In the genomic region with DNA sequence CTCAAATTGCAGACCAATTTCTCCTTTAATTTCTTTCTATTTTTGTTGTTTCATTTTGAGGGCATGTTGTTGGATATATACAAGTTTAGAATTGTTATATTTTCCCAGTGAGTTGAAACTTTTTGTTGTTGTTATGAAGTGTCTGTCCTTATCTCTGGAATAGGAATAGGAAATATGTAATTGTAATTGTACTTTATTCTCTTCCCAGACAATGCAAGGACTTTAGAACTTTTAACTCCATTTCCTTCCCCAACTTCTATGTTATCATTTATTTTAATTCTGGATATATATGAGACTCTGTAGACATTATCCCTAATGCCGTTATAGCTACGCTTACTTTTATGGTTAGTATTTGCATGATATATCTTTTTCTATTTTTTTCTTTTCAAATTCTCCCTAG, we compare ENCODE assay signal across 22 cellular contexts.
"Had no signal": no experiment of that assay in that cellular context is flagged by ENCODE, and none has a peak within 500 bp of the region (broad histone marks: within the 10 kb centered on the region; RNA-seq: fewer than 3 reads in every experiment).

No MANE protein-coding gene starts in this region.

- DNase-seq: IMR-90, Kasumi-1, MM.1S, NCI-H1092 treated with DMSO at 0.1 percent for 48 hours, NCI-H1436, NCI-H187, NCI-H2029, NCI-H2081 treated with DMSO at 0.1 percent for 48 hours, NCI-H2171, NCI-H226, NCI-H446, NCI-H510A, NCI-H524 treated with DMSO at 0.1 percent for 48 hours, NCI-H69, NCI-H774, Right ventricle myocardium superior, RPMI8226, SIG-M5 had no signal

- H3K4me3 ChIP-seq: SJSA1, SK-N-MC had no signal

- H3K27ac ChIP-seq: KMS-11, SJSA1, SK-N-MC had no signal

- H3K27me3 ChIP-seq: SJSA1 had no signal

- ATAC-seq: HepG2 had no signal
